In genomic region chr3:71441217-71441924, GRCh38 we compare ENCODE assay signal across 1 cellular context.
TF ChIP-seq lines count a peak whose summit lies in the region.

No MANE protein-coding gene starts in this region.

TF ChIP-seq in SK-N-SH, 30 proteins besides CTCF, POLR2A, EP300 and RAD21 (continued from another document):
- TF ChIP-seq USF1 (IDR thresholded peaks at IDR 0.05; ENCODE audit: borderline replicate concordance, low read depth) = no peak
- no peak for TF ChIP-seq NRF1 (IDR thresholded peaks at IDR 0.05; ENCODE audit: low read depth, low read length)
- no peak for TF ChIP-seq ELF1 (IDR thresholded peaks at IDR 0.05)
- TF ChIP-seq, protein P1, sequence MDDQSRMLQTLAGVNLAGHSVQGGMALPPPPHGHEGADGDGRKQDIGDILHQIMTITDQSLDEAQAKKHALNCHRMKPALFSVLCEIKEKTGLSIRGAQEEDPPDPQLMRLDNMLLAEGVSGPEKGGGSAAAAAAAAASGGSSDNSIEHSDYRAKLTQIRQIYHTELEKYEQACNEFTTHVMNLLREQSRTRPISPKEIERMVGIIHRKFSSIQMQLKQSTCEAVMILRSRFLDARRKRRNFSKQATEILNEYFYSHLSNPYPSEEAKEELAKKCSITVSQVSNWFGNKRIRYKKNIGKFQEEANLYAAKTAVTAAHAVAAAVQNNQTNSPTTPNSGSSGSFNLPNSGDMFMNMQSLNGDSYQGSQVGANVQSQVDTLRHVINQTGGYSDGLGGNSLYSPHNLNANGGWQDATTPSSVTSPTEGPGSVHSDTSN (IDR thresholded peaks at IDR 0.05) = no peak
- TF ChIP-seq REST (IDR thresholded peaks at IDR 0.05; ENCODE audit: low read depth, low read length) = no peak
- TF ChIP-seq YY1 (IDR thresholded peaks at IDR 0.05; ENCODE audit: low read depth) = no peak
- no peak for TF ChIP-seq SMC3 (IDR thresholded peaks at IDR 0.05; ENCODE audit: low read depth, low read length)
- TF ChIP-seq MAX (IDR thresholded peaks at IDR 0.05; ENCODE audit: low read depth) = no peak
- TF ChIP-seq GATA2 (CRISPR knock-in tag; IDR thresholded peaks at IDR 0.05) = no peak
- no peak for TF ChIP-seq RFX5 (IDR thresholded peaks at IDR 0.05; ENCODE audit: low read length)
- no peak for TF ChIP-seq RXRA (IDR thresholded peaks at IDR 0.05; ENCODE audit: borderline replicate concordance, low read depth)
- TF ChIP-seq TAF1 (IDR thresholded peaks at IDR 0.05; ENCODE audit: borderline replicate concordance, low read depth, low read length) = no peak
- TF ChIP-seq POLR2AphosphoS5 (IDR thresholded peaks at IDR 0.05; ENCODE audit: low read depth, low read length) = no peak
- TF ChIP-seq TCF12 (IDR thresholded peaks at IDR 0.05) = no peak
- no peak for TF ChIP-seq EZH2phosphoT487 (IDR thresholded peaks at IDR 0.05; ENCODE audit: borderline replicate concordance, low read depth)
- no peak for TF ChIP-seq GABPA (IDR thresholded peaks at IDR 0.05; ENCODE audit: low read depth)
- no peak for TF ChIP-seq FOXJ3 (CRISPR knock-in tag; IDR thresholded peaks at IDR 0.05)
- no peak for TF ChIP-seq NFIC (IDR thresholded peaks at IDR 0.05; ENCODE audit: borderline replicate concordance)
- TF ChIP-seq FOSL2 (IDR thresholded peaks at IDR 0.05; ENCODE audit: borderline replicate concordance, low read depth) = no peak
